2 cellular contexts compared by ENCODE assay signal in genomic region chr9:89278997-89279739, GRCh38.
TF ChIP-seq lines count a peak whose summit lies in the region.

No MANE protein-coding gene starts in this region.

TF ChIP-seq in HEK293T, 16 proteins besides CTCF, POLR2A, EP300 and RAD21:
- TF ChIP-seq PKNOX1 (IDR thresholded peaks at IDR 0.05) (no peak), LEF1 (IDR thresholded peaks at IDR 0.05; ENCODE audit: borderline replicate concordance) (no peak), ARNT (IDR thresholded peaks at IDR 0.05) (no peak), CTBP1 (IDR thresholded peaks at IDR 0.05; ENCODE audit: borderline replicate concordance) (no peak), NFRKB (IDR thresholded peaks at IDR 0.05) (no peak)

TF ChIP-seq in H1, 55 proteins besides CTCF, POLR2A, EP300 and RAD21:
- TF ChIP-seq EGR1 (IDR thresholded peaks at IDR 0.05; ENCODE audit: borderline replicate concordance, low read depth, low read length) (no peak), SP2 (IDR thresholded peaks at IDR 0.05; ENCODE audit: low read length) (no peak), CTBP2 (IDR thresholded peaks at IDR 0.05; ENCODE audit: borderline replicate concordance, insufficient read depth, insufficient read length, low read length) (no peak), CHD2 (IDR thresholded peaks at IDR 0.05; ENCODE audit: low read length) (no peak), NANOG (IDR thresholded peaks at IDR 0.05; ENCODE audit: insufficient read depth, low read depth, low read length, poor library complexity, severe bottlenecking) (no peak), RBBP5 (IDR thresholded peaks at IDR 0.05; ENCODE audit: borderline replicate concordance, low read depth, low read length) (no peak), NRF1 (IDR thresholded peaks at IDR 0.05; ENCODE audit: low read depth, low read length) (no peak), YY1 (IDR thresholded peaks at IDR 0.05; ENCODE audit: low read depth, low read length) (no peak), ASH2L (IDR thresholded peaks at IDR 0.05; ENCODE audit: low read length) (no peak), JUN (IDR thresholded peaks at IDR 0.05; ENCODE audit: low read depth, low read length) (no peak), MAFK (IDR thresholded peaks at IDR 0.05; ENCODE audit: low read depth, low read length) (no peak), MAX (IDR thresholded peaks at IDR 0.05) (no peak), POU5F1 (IDR thresholded peaks at IDR 0.05; ENCODE audit: low read depth, low read length) (no peak), BACH1 (IDR thresholded peaks at IDR 0.05; ENCODE audit: low read length) (no peak), HDAC2 (IDR thresholded peaks at IDR 0.05; ENCODE audit: borderline replicate concordance in 1 of 2, low read depth in 2 of 2, low read length in 2 of 2) (no peak)
